Comparison of ENCODE assay signal across 1 cellular context in the genomic region with DNA sequence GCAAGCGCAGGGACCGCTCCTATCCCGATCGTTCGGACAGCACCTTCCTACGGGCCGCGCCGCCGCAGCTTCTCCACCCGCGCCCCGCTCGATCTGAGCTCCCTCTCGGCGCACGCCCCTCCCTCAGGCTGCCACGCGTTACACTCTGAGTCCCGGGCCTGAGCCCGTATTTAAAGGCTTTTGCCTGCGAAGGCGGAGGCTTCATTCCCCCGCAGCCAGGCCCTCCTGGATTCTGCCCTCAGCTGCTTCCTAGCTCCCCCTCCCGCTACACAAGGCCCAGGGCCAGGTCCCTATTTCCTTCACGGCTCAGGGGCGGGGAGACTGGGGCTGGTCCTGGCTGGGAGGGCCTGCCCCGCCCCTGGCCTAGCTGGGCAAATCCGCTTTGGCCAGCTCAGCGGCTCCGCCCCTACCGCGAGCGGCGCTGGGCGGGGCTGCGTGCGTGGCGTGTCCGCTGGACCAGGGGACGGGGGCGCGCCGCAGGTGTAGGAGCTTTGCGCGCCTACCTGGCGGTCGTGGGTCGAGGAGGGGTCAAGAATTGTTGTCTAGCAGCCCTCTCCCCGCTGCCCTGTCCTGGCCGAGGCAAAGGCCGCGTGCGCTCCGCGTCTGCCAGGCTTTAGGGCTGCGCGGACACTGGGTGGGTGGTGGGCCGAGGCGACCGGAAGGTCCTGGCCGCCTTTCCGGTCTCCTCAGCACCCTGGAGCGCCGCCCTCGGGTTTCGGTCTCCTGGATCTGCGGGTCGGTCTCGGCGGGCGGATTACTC.
A peak's percentile ranks its signal among the peaks of the same experiment; 100 is the strongest.
TF ChIP-seq lines count a peak whose summit lies in the region.

Gene UGDH, minus strand, starts transcription at position 144 of the 760 bp plus-strand sequence. CDS start 5,927 bp downstream, outside the sequence.

TF ChIP-seq in GM12878, 131 proteins besides CTCF, POLR2A, EP300 and RAD21 (continued from another document and continues in another):
- TF ChIP-seq, protein P1, sequence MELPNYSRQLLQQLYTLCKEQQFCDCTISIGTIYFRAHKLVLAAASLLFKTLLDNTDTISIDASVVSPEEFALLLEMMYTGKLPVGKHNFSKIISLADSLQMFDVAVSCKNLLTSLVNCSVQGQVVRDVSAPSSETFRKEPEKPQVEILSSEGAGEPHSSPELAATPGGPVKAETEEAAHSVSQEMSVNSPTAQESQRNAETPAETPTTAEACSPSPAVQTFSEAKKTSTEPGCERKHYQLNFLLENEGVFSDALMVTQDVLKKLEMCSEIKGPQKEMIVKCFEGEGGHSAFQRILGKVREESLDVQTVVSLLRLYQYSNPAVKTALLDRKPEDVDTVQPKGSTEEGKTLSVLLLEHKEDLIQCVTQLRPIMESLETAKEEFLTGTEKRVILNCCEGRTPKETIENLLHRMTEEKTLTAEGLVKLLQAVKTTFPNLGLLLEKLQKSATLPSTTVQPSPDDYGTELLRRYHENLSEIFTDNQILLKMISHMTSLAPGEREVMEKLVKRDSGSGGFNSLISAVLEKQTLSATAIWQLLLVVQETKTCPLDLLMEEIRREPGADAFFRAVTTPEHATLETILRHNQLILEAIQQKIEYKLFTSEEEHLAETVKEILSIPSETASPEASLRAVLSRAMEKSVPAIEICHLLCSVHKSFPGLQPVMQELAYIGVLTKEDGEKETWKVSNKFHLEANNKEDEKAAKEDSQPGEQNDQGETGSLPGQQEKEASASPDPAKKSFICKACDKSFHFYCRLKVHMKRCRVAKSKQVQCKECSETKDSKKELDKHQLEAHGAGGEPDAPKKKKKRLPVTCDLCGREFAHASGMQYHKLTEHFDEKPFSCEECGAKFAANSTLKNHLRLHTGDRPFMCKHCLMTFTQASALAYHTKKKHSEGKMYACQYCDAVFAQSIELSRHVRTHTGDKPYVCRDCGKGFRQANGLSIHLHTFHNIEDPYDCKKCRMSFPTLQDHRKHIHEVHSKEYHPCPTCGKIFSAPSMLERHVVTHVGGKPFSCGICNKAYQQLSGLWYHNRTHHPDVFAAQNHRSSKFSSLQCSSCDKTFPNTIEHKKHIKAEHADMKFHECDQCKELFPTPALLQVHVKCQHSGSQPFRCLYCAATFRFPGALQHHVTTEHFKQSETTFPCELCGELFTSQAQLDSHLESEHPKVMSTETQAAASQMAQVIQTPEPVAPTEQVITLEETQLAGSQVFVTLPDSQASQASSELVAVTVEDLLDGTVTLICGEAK (IDR thresholded peaks at IDR 0.05; ENCODE audit: borderline replicate concordance) = peak; percentile 86
- TF ChIP-seq KAT2A (conservative IDR thresholded peaks at IDR 0.05; ENCODE audit: control insufficient read depth, low read depth, low read length) = no peak
- TF ChIP-seq SIX5 (IDR thresholded peaks at IDR 0.05; ENCODE audit: low read depth, low read length, severe bottlenecking) = peak; percentile 5
- peak in 1 of 2 experiments; percentile 45; a peak in 1 of 4 replicates for TF ChIP-seq IKZF2 (IDR thresholded peaks at IDR 0.05)
- no peak for TF ChIP-seq ZSCAN29 (IDR thresholded peaks at IDR 0.05)
- no peak for TF ChIP-seq YBX1 (IDR thresholded peaks at IDR 0.05)
- TF ChIP-seq NFYA (IDR thresholded peaks at IDR 0.05; ENCODE audit: borderline replicate concordance, low read depth, low read length) = no peak
- no peak for TF ChIP-seq TBL1XR1 (IDR thresholded peaks at IDR 0.05; ENCODE audit: low read depth, low read length)
- TF ChIP-seq KLF5 (IDR thresholded peaks at IDR 0.05; ENCODE audit: partially characterized antibody) = peak; percentile 43
- no peak for TF ChIP-seq SUZ12 (IDR thresholded peaks at IDR 0.05; ENCODE audit: unreplicated experiment)
- TF ChIP-seq FOXM1 (IDR thresholded peaks at IDR 0.05; ENCODE audit: low read depth, low read length) = no peak
- TF ChIP-seq, protein P2, sequence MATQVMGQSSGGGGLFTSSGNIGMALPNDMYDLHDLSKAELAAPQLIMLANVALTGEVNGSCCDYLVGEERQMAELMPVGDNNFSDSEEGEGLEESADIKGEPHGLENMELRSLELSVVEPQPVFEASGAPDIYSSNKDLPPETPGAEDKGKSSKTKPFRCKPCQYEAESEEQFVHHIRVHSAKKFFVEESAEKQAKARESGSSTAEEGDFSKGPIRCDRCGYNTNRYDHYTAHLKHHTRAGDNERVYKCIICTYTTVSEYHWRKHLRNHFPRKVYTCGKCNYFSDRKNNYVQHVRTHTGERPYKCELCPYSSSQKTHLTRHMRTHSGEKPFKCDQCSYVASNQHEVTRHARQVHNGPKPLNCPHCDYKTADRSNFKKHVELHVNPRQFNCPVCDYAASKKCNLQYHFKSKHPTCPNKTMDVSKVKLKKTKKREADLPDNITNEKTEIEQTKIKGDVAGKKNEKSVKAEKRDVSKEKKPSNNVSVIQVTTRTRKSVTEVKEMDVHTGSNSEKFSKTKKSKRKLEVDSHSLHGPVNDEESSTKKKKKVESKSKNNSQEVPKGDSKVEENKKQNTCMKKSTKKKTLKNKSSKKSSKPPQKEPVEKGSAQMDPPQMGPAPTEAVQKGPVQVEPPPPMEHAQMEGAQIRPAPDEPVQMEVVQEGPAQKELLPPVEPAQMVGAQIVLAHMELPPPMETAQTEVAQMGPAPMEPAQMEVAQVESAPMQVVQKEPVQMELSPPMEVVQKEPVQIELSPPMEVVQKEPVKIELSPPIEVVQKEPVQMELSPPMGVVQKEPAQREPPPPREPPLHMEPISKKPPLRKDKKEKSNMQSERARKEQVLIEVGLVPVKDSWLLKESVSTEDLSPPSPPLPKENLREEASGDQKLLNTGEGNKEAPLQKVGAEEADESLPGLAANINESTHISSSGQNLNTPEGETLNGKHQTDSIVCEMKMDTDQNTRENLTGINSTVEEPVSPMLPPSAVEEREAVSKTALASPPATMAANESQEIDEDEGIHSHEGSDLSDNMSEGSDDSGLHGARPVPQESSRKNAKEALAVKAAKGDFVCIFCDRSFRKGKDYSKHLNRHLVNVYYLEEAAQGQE (IDR thresholded peaks at IDR 0.05; ENCODE audit: low read depth, low read length) = no peak
- TF ChIP-seq STAT1 (conservative IDR thresholded peaks at IDR 0.05) = peak; percentile 89; the same call in 1 of the 2 replicates
- TF ChIP-seq IRF4 (IDR thresholded peaks at IDR 0.05; ENCODE audit: low read depth, low read length) = peak; percentile 71; the same call in 1 of the 2 replicates
- peak; percentile 84 for TF ChIP-seq IKZF1 (conservative IDR thresholded peaks at IDR 0.05)
- peak; percentile 74; the same call in 1 of the 2 replicates for TF ChIP-seq RB1 (IDR thresholded peaks at IDR 0.05; ENCODE audit: borderline replicate concordance)
- TF ChIP-seq ATF3 (IDR thresholded peaks at IDR 0.05; ENCODE audit: borderline replicate concordance, extremely low read depth, low read depth, low read length) = no peak
- TF ChIP-seq NFXL1 (IDR thresholded peaks at IDR 0.05; ENCODE audit: borderline replicate concordance) = no peak
- no peak for TF ChIP-seq MYB (IDR thresholded peaks at IDR 0.05; ENCODE audit: borderline replicate concordance, low read depth, low read length)
- peak; percentile 46 to 83 for TF ChIP-seq EGR1 (IDR thresholded peaks at IDR 0.05; ENCODE audit: borderline replicate concordance in 1 of 2, low read depth in 2 of 2, low read length in 2 of 2)
- TF ChIP-seq, protein P3, sequence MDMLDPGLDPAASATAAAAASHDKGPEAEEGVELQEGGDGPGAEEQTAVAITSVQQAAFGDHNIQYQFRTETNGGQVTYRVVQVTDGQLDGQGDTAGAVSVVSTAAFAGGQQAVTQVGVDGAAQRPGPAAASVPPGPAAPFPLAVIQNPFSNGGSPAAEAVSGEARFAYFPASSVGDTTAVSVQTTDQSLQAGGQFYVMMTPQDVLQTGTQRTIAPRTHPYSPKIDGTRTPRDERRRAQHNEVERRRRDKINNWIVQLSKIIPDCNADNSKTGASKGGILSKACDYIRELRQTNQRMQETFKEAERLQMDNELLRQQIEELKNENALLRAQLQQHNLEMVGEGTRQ (IDR thresholded peaks at IDR 0.05; ENCODE audit: borderline replicate concordance, low read depth, low read length) = no peak
- TF ChIP-seq POLR2AphosphoS2 (IDR thresholded peaks at IDR 0.05; ENCODE audit: low read depth, low read length) = peak; percentile 65
- TF ChIP-seq CBX3 (IDR thresholded peaks at IDR 0.05; ENCODE audit: borderline replicate concordance, low read depth) = no peak
- peak; percentile 92 for TF ChIP-seq GATAD2B (conservative IDR thresholded peaks at IDR 0.05; ENCODE audit: low read depth)
- TF ChIP-seq TCF3 (IDR thresholded peaks at IDR 0.05; ENCODE audit: borderline replicate concordance, insufficient read depth, low read depth, low read length) = 0 out of 2 replicates have a peak, but pooled peaks have one; percentile 12
- no peak for TF ChIP-seq ZNF384 (IDR thresholded peaks at IDR 0.05; ENCODE audit: borderline replicate concordance, low read depth, low read length)
- no peak for TF ChIP-seq ZNF207 (IDR thresholded peaks at IDR 0.05; ENCODE audit: borderline replicate concordance)
- peak; percentile 2 to 54; a peak in 1 of 4 replicates for TF ChIP-seq SRF (IDR thresholded peaks at IDR 0.05; ENCODE audit: low read depth in 2 of 2, low read length in 2 of 2)
- no peak for TF ChIP-seq SREBF2 (IDR thresholded peaks at IDR 0.05; ENCODE audit: low read length)
- TF ChIP-seq, protein P4, sequence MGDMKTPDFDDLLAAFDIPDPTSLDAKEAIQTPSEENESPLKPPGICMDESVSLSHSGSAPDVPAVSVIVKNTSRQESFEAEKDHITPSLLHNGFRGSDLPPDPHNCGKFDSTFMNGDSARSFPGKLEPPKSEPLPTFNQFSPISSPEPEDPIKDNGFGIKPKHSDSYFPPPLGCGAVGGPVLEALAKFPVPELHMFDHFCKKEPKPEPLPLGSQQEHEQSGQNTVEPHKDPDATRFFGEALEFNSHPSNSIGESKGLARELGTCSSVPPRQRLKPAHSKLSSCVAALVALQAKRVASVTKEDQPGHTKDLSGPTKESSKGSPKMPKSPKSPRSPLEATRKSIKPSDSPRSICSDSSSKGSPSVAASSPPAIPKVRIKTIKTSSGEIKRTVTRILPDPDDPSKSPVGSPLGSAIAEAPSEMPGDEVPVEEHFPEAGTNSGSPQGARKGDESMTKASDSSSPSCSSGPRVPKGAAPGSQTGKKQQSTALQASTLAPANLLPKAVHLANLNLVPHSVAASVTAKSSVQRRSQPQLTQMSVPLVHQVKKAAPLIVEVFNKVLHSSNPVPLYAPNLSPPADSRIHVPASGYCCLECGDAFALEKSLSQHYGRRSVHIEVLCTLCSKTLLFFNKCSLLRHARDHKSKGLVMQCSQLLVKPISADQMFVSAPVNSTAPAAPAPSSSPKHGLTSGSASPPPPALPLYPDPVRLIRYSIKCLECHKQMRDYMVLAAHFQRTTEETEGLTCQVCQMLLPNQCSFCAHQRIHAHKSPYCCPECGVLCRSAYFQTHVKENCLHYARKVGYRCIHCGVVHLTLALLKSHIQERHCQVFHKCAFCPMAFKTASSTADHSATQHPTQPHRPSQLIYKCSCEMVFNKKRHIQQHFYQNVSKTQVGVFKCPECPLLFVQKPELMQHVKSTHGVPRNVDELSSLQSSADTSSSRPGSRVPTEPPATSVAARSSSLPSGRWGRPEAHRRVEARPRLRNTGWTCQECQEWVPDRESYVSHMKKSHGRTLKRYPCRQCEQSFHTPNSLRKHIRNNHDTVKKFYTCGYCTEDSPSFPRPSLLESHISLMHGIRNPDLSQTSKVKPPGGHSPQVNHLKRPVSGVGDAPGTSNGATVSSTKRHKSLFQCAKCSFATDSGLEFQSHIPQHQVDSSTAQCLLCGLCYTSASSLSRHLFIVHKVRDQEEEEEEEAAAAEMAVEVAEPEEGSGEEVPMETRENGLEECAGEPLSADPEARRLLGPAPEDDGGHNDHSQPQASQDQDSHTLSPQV (IDR thresholded peaks at IDR 0.05) = no peak
- peak; percentile 82 for TF ChIP-seq POLR2AphosphoS5 (IDR thresholded peaks at IDR 0.05; ENCODE audit: low read length)
- no peak for TF ChIP-seq E2F8 (IDR thresholded peaks at IDR 0.05; ENCODE audit: low read depth, partially characterized antibody)
- no peak for TF ChIP-seq HDAC6 (IDR thresholded peaks at IDR 0.05; ENCODE audit: unreplicated experiment)
- TF ChIP-seq, protein P5, sequence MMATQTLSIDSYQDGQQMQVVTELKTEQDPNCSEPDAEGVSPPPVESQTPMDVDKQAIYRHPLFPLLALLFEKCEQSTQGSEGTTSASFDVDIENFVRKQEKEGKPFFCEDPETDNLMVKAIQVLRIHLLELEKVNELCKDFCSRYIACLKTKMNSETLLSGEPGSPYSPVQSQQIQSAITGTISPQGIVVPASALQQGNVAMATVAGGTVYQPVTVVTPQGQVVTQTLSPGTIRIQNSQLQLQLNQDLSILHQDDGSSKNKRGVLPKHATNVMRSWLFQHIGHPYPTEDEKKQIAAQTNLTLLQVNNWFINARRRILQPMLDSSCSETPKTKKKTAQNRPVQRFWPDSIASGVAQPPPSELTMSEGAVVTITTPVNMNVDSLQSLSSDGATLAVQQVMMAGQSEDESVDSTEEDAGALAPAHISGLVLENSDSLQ (IDR thresholded peaks at IDR 0.05) = peak; percentile 46; the same call in 1 of the 2 replicates
- TF ChIP-seq NRF1 (conservative IDR thresholded peaks at IDR 0.05; ENCODE audit: low read depth, low read length) = no peak
- peak; percentile 40 to 60; a peak in 2 of 4 replicates for TF ChIP-seq BHLHE40 (IDR thresholded peaks at IDR 0.05; ENCODE audit: borderline replicate concordance in 1 of 2, low read depth in 2 of 2, low read length in 1 of 2)
- peak; percentile 70 for TF ChIP-seq DPF2 (IDR thresholded peaks at IDR 0.05)
- no peak for TF ChIP-seq TCF12 (IDR thresholded peaks at IDR 0.05; ENCODE audit: low read depth, low read length)
- peak; percentile 53 for TF ChIP-seq BACH1 (IDR thresholded peaks at IDR 0.05; ENCODE audit: borderline replicate concordance)
- peak in 1 of 2 experiments; percentile 48; a peak in 1 of 4 replicates for TF ChIP-seq ETV6 (conservative IDR thresholded peaks at IDR 0.05 in 1 of 2, IDR thresholded peaks at IDR 0.05 in 1 of 2; ENCODE audit: borderline replicate concordance in 1 of 2, low read depth in 1 of 2)
- TF ChIP-seq STAT3 (IDR thresholded peaks at IDR 0.05; ENCODE audit: low read depth, low read length) = no peak
- TF ChIP-seq CBX5 (IDR thresholded peaks at IDR 0.05; ENCODE audit: low read depth) = 0 out of 2 replicates have a peak, but pooled peaks have one; percentile 33
- TF ChIP-seq TARDBP (IDR thresholded peaks at IDR 0.05; ENCODE audit: borderline replicate concordance) = no peak
- no peak for TF ChIP-seq RAD51 (IDR thresholded peaks at IDR 0.05)
